8 cellular contexts compared by ENCODE assay signal in genomic region chr12:123062682-123063426, GRCh38.
DNase-seq lines count a peak whose midpoint lies in the region; ATAC-seq, FAIRE-seq and TF ChIP-seq lines count a peak whose summit lies in the region.

No MANE protein-coding gene starts in this region.

- peak overlapping the region; percentile 70; the same call in 1 of the 2 replicates for H2AFZ ChIP-seq in Karpas-422 (ENCODE audit: low read length)

- H3K9me3 Mint-ChIP-seq in brain = no peaks in the 10 kb centered on the region

- no peak for FAIRE-seq in RCC 7860 (lab: Jason Lieb, UNC)

- peak overlapping the region in 4 of 5 experiments; percentile 64 to 90 (median 86) for H3K27ac Mint-ChIP-seq in brain

- H3K9me2 ChIP-seq in Karpas-422 (replicated peaks; ENCODE audit: insufficient read depth, low read length) = no peaks in the 10 kb centered on the region

- DNase-seq in Karpas-422 (peak; percentile 51), lung microvascular endothelial cell (ENCODE audit: low read depth in 2 of 2) (peak; percentile 39 to 63), HK-2 (ENCODE audit: unreplicated experiment) (no peak), RCC 7860 (ENCODE audit: low spot score) (no peak)
- no peak for DNase-seq in stimulated activated CD4-positive, alpha-beta T cell treated with anti-CD3 and anti-CD28 coated beads, Interleukin-2, amount 100 ng/mL, for 48 hours

- TF ChIP-seq CTCF in C4-2B (conservative IDR thresholded peaks at IDR 0.05) (no peak), brain (conservative IDR thresholded peaks at IDR 0.05) (no peak)

- peaks cover 6% of the 10 kb centered on the region for H3K27me3 Mint-ChIP-seq in brain

- H3K27me3 ChIP-seq in Karpas-422 (ENCODE audit: low read length) = no peaks in the 10 kb centered on the region

- H3K27ac ChIP-seq in C4-2B (peak overlapping the region; percentile 71), Karpas-422 (ENCODE audit: low read length) (no peak overlapping the region)

- no peaks in the 10 kb centered on the region for H3K36me3 ChIP-seq in Karpas-422 (ENCODE audit: insufficient read depth, low read length)

- no peaks in the 10 kb centered on the region for H3K36me3 Mint-ChIP-seq in brain

- H4K20me1 ChIP-seq in Karpas-422 (ENCODE audit: insufficient read depth, low read depth, low read length) = no peaks in the 10 kb centered on the region

- no peaks in the 10 kb centered on the region for H3K9me3 ChIP-seq in Karpas-422 (ENCODE audit: low read length)

- no peak for ATAC-seq in GM21360 (IDR thresholded peaks at IDR 0.05; ENCODE audit: unreplicated experiment)

- peaks cover 21% of the 10 kb centered on the region for H3K4me1 ChIP-seq in Karpas-422 (ENCODE audit: low read length)

- H3K79me2 ChIP-seq in Karpas-422 (ENCODE audit: low read length) = no peaks in the 10 kb centered on the region

- peak overlapping the region; percentile 7 for H3K4me2 ChIP-seq in Karpas-422 (ENCODE audit: low read depth, low read length, poor library complexity, severe bottlenecking)

- H3K9ac ChIP-seq in Karpas-422 (ENCODE audit: low read length) = peak overlapping the region; percentile 3; the same call in 1 of the 2 replicates

- H3K4me3 Mint-ChIP-seq in brain = peak overlapping the region in 1 of 5 experiments; percentile 35

- peaks cover 66% of the 10 kb centered on the region for H3K4me1 Mint-ChIP-seq in brain

- H3K4me3 ChIP-seq in Karpas-422 (ENCODE audit: low read length) = no peak overlapping the region

Comparison
In these comparisons a context has a peak if more than half of its experiments do, and no peak if none do; other contexts are left out.
1. DNase-seq: peak in Karpas-422 (single experiment) and lung microvascular endothelial cell (2 of 2); none in HK-2 (single experiment), stimulated activated CD4-positive, alpha-beta T cell treated with anti-CD3 and anti-CD28 coated beads, Interleukin-2, amount 100 ng/mL, for 48 hours (0 of 2) and RCC 7860 (single experiment).